ENCODE assay signal across 32 cellular contexts in genomic region chrX:104347860-104348259, GRCh38.
DNase-seq lines count a peak whose midpoint lies in the region; ATAC-seq and TF ChIP-seq lines count a peak whose summit lies in the region.
"Had no signal": no experiment of that assay in that cellular context is flagged by ENCODE, and none has a peak within 500 bp of the region (broad histone marks: within the 10 kb centered on the region; RNA-seq: fewer than 3 reads in every experiment).

No MANE protein-coding gene starts in this region.

- H3K4me1 Mint-ChIP-seq in MCF 10A (ENCODE audit: insufficient read depth, unreplicated experiment): peaks cover 17% of the 10 kb centered on the region
- H3K4me1 Mint-ChIP-seq: activated CD4-positive, alpha-beta T cell treated with anti-CD3 and anti-CD28 coated beads, Interleukin-2, amount 10 ng/mL, durations not matched to agents 7 days and 5 days; activated naive CD8-positive, alpha-beta T cell treated with anti-CD3 and anti-CD28 coated beads, Interleukin-2, amount 50 U/mL, for 24 hours had no signal

- no peak for TF ChIP-seq CTCF in MCF 10A (IDR thresholded peaks at IDR 0.05; ENCODE audit: unreplicated experiment)
- TF ChIP-seq CTCF in breast epithelium (IDR thresholded peaks at IDR 0.05): no peak
- no peak for TF ChIP-seq CTCF in fibroblast of the aortic adventitia (IDR thresholded peaks at IDR 0.05; ENCODE audit: insufficient read depth, low read length)
- no peak for TF ChIP-seq CTCF in tibial artery (IDR thresholded peaks at IDR 0.05)

- H3K36me3 Mint-ChIP-seq in MCF 10A (ENCODE audit: insufficient read depth, unreplicated experiment): no peaks in the 10 kb centered on the region
- H3K36me3 Mint-ChIP-seq: IgD-negative memory B cell, WTC11 had no signal

- no peaks in the 10 kb centered on the region for H3K79me1 ChIP-seq in neuronal stem cell (ENCODE audit: low read depth, low read length)

- no peak for ATAC-seq in GM21515 (IDR thresholded peaks at IDR 0.05; ENCODE audit: unreplicated experiment)
- ATAC-seq: activated naive CD8-positive, alpha-beta T cell treated with anti-CD3 and anti-CD28 coated beads, Interleukin-2, amount 50 U/mL, for 24 hours; gastroesophageal sphincter; left lung; stimulated activated naive CD8-positive, alpha-beta T cell treated with anti-CD3 and anti-CD28 coated beads, Interleukin-15, Interleukin-2, amounts not matched to agents 100 U/mL and 50 U/mL, for 24 hours; WTC11 had no signal

- no peak for TF ChIP-seq POLR2A in breast epithelium (IDR thresholded peaks at IDR 0.05)

- H2BK12ac ChIP-seq in neuronal stem cell (ENCODE audit: low read length): no peak overlapping the region

- H3K9me3 Mint-ChIP-seq in MCF 10A (ENCODE audit: unreplicated experiment): no peaks in the 10 kb centered on the region
- H3K9me3 Mint-ChIP-seq: activated CD4-positive, alpha-beta T cell treated with anti-CD3 and anti-CD28 coated beads, Interleukin-2, amount 10 ng/mL, durations not matched to agents 7 days and 5 days; activated naive CD8-positive, alpha-beta T cell treated with anti-CD3 and anti-CD28 coated beads, Interleukin-2, amount 50 U/mL, for 24 hours; IgD-negative memory B cell; neural crest cell; WTC11 had no signal

- no peak overlapping the region for H3K18ac ChIP-seq in neuronal stem cell (ENCODE audit: low read length)

- H3K9me3 ChIP-seq in breast epithelium (no peaks in the 10 kb centered on the region), neuronal stem cell (replicated peaks in 1 of 2; ENCODE audit: control insufficient read depth in 2 of 2, insufficient read depth in 1 of 2, low read depth in 1 of 2, low read length in 2 of 2) (no peaks in the 10 kb centered on the region), tibial artery (no peaks in the 10 kb centered on the region)
- H3K9me3 ChIP-seq: Caco-2, esophagus squamous epithelium, gastroesophageal sphincter, left lung, SJCRH30 had no signal

- H3K23ac ChIP-seq in neuronal stem cell (ENCODE audit: low read depth, low read length, poor library complexity): no peak overlapping the region

- CTCF ChIA-PET in MCF 10A (lab: Yijun Ruan, JAX): no interaction called here

- H2BK120ac ChIP-seq in neuronal stem cell (ENCODE audit: low read depth, low read length): no peak overlapping the region

- no peak overlapping the region for H3K9ac ChIP-seq in neuronal stem cell (ENCODE audit: low read depth, low read length, poor library complexity)
- H3K9ac ChIP-seq: parathyroid adenoma had no signal

- H3K27me3 Mint-ChIP-seq in MCF 10A (ENCODE audit: insufficient read depth, unreplicated experiment): peaks cover 54% of the 10 kb centered on the region

- H3K27ac ChIP-seq in breast epithelium (no peak overlapping the region), neuronal stem cell (replicated peaks; ENCODE audit: low read length) (no peak overlapping the region), tibial artery (no peak overlapping the region)
- H3K27ac ChIP-seq: C4-2B, dorsolateral prefrontal cortex, esophagus squamous epithelium, gastroesophageal sphincter, left lung, parathyroid adenoma, SJCRH30 had no signal

- intact Hi-C loops in MCF 10A (cut with micrococcal nuclease): no loop called here
- intact Hi-C loops in breast epithelium (cut with DNase I; ENCODE audit: low total_unique reads): no loop called here
- intact Hi-C loops in tibial artery (cut with DNase I; ENCODE audit: low total_unique reads): no loop called here

- H3K27ac Mint-ChIP-seq in MCF 10A (ENCODE audit: low read depth, unreplicated experiment): no peak overlapping the region
- H3K27ac Mint-ChIP-seq: activated CD4-positive, alpha-beta T cell treated with anti-CD3 and anti-CD28 coated beads, Interleukin-2, amount 10 ng/mL, durations not matched to agents 7 days and 5 days; activated naive CD8-positive, alpha-beta T cell treated with anti-CD3 and anti-CD28 coated beads, Interleukin-2, amount 50 U/mL, for 24 hours; IgD-negative memory B cell; WTC11 had no signal

- no peak overlapping the region for H4K8ac ChIP-seq in neuronal stem cell (ENCODE audit: low read depth, low read length)

- BruUV-seq in MCF 10A (replicated peaks; lab: Mats Ljungman, UMichigan): no TSS peak

- no peak overlapping the region for H4K91ac ChIP-seq in neuronal stem cell (ENCODE audit: low read depth, low read length, poor library complexity)

- POLR2A ChIA-PET in MCF 10A (lab: Yijun Ruan, JAX): no interaction called here

- H3K27me3 ChIP-seq in breast epithelium (peaks cover 0 to 60% of the 10 kb centered on the region in 2 donors), neuronal stem cell (ENCODE audit: control insufficient read depth in 3 of 3, insufficient read depth in 3 of 3, low read depth in 1 of 3, low read length in 3 of 3) (peaks cover 0 to 2% (median 0%) of the 10 kb centered on the region in 3 experiments), tibial artery (no peaks in the 10 kb centered on the region)
- H3K27me3 ChIP-seq: gastroesophageal sphincter, SJCRH30 had no signal

- H2BK15ac ChIP-seq in neuronal stem cell (ENCODE audit: low read length): no peak overlapping the region

- H3K36me3 ChIP-seq in breast epithelium (no peaks in the 10 kb centered on the region), neuronal stem cell (replicated peaks in 1 of 2; ENCODE audit: control insufficient read depth in 2 of 2, insufficient read depth in 2 of 2, low read length in 2 of 2) (no peaks in the 10 kb centered on the region), tibial artery (no peaks in the 10 kb centered on the region)
- H3K36me3 ChIP-seq: esophagus squamous epithelium, gastroesophageal sphincter, left lung, SJCRH30 had no signal

- H3K4me1 ChIP-seq in breast epithelium (no peaks in the 10 kb centered on the region), neuronal stem cell (ENCODE audit: control insufficient read depth in 2 of 2, insufficient read depth in 1 of 2, low read depth in 1 of 2, low read length in 2 of 2) (no peaks in the 10 kb centered on the region), tibial artery (no peaks in the 10 kb centered on the region)
- H3K4me1 ChIP-seq: Caco-2, gastroesophageal sphincter, left lung, parathyroid adenoma, SJCRH30 had no signal

- no peak overlapping the region for H2BK5ac ChIP-seq in neuronal stem cell (ENCODE audit: low read length)

- WGBS in neuronal stem cell (ENCODE audit: extremely low coverage in 2 of 2, insufficient read length in 2 of 2, insufficient replicate concordance in 1 of 2), 2 donors: no CpG with 5 or more reads among the region's 4 CpGs

- peak; percentile 43 for DNase-seq in MCF 10A (ENCODE audit: unreplicated experiment)
- no peak for DNase-seq in breast epithelium (ENCODE audit: low spot score in 2 of 2)
- DNase-seq in SW480 (ENCODE audit: low spot score): peak; percentile 16
- peak; percentile 30 for DNase-seq in fibroblast of the aortic adventitia (ENCODE audit: low read depth)
- DNase-seq in neuronal stem cell (ENCODE audit: low spot score): no peak
- DNase-seq in tibial artery: no peak
- DNase-seq in occipital lobe (lab: John Stamatoyannopoulos, UW): no peak
- DNase-seq: activated CD4-positive, alpha-beta T cell treated with anti-CD3 and anti-CD28 coated beads, Interleukin-2, amount 10 ng/mL, durations not matched to agents 7 days and 5 days; activated naive CD8-positive, alpha-beta T cell treated with anti-CD3 and anti-CD28 coated beads, Interleukin-2, amount 50 U/mL, for 24 hours; activated T-cell treated with anti-CD3 and anti-CD28 coated beads, Interleukin-2, amount 50 U/mL, for 48 hours; Caco-2; DMS79 treated with DMSO at 0.1 percent for 48 hours; dorsolateral prefrontal cortex; esophagus squamous epithelium; GDM1; hypothalamus; left lung; mesendoderm; NCI-H1417 treated with DMSO at 0.1 percent for 48 hours; NCI-H2029 treated with DMSO at 0.1 percent for 48 hours; NCI-H345; SJCRH30; stimulated activated naive CD8-positive, alpha-beta T cell treated with anti-CD3 and anti-CD28 coated beads, Interleukin-15, Interleukin-2, amounts not matched to agents 100 U/mL and 50 U/mL, for 24 hours; T1000 had no signal

- H3K4me3 Mint-ChIP-seq in MCF 10A (ENCODE audit: unreplicated experiment): no peak overlapping the region
- H3K4me3 Mint-ChIP-seq: activated CD4-positive, alpha-beta T cell treated with anti-CD3 and anti-CD28 coated beads, Interleukin-2, amount 10 ng/mL, durations not matched to agents 7 days and 5 days; activated naive CD8-positive, alpha-beta T cell treated with anti-CD3 and anti-CD28 coated beads, Interleukin-2, amount 50 U/mL, for 24 hours; IgD-negative memory B cell; neural crest cell; WTC11 had no signal

- no peak overlapping the region for H3K4me3 ChIP-seq in breast epithelium
- H3K4me3 ChIP-seq in fibroblast of the aortic adventitia (ENCODE audit: low read depth, low read length): no peak overlapping the region
- no peak overlapping the region for H3K4me3 ChIP-seq in neuronal stem cell (ENCODE audit: low read length in 2 of 2)
- no peak overlapping the region for H3K4me3 ChIP-seq in tibial artery
- H3K4me3 ChIP-seq: dorsolateral prefrontal cortex, esophagus squamous epithelium, gastroesophageal sphincter, left lung, SJCRH30, smooth muscle cell had no signal

- no peak overlapping the region for H3K14ac ChIP-seq in neuronal stem cell (ENCODE audit: low read length)

- no peak overlapping the region for H3K4ac ChIP-seq in neuronal stem cell (ENCODE audit: low read length)

- no peak overlapping the region for H3K4me2 ChIP-seq in neuronal stem cell (ENCODE audit: insufficient read depth, low read length, poor library complexity, severe bottlenecking)
- H3K4me2 ChIP-seq: smooth muscle cell had no signal

- no peak overlapping the region for H2AK5ac ChIP-seq in neuronal stem cell (ENCODE audit: low read depth, low read length)

- H2AFZ ChIP-seq in neuronal stem cell (ENCODE audit: low read length): no peak overlapping the region
- H2AFZ ChIP-seq: parathyroid adenoma had no signal

Comparison
In these comparisons a context has a peak if more than half of its experiments do, and no peak if none do; other contexts are left out.
1. DNase-seq: peak in MCF 10A (single experiment), SW480 (single experiment) and fibroblast of the aortic adventitia (single experiment); none in breast epithelium (0 of 2), neuronal stem cell (single experiment), tibial artery (0 of 2) and occipital lobe (single experiment).